In genomic region chr16:19132898-19133297, GRCh38 we compare ENCODE assay signal across 13 cellular contexts. TPM values are rescaled to one million over a fixed set of nuclear protein-coding genes. Genes with fewer than 3 reads are reported as not detected.
DNase-seq lines count a peak whose midpoint lies in the region; ATAC-seq, FAIRE-seq and TF ChIP-seq lines count a peak whose summit lies in the region.
"Had no signal": no experiment of that assay in that cellular context is flagged by ENCODE, and none has a peak within 500 bp of the region (broad histone marks: within the 10 kb centered on the region; RNA-seq: fewer than 3 reads in every experiment).

No MANE protein-coding gene starts in this region.

- no peaks in the 10 kb centered on the region for H3K79me2 ChIP-seq in K562 (ENCODE audit: control insufficient read depth, insufficient read depth, low read length)

- H3K9me1 ChIP-seq in K562 (ENCODE audit: control insufficient read depth, insufficient read depth, low read length), result no peaks in the 10 kb centered on the region

- TF ChIP-seq EP300 in K562 (IDR thresholded peaks at IDR 0.05; ENCODE audit: low read length), result no peak

- H3K36me3 Mint-ChIP-seq in stimulated activated effector memory CD8-positive, alpha-beta T cell treated with anti-CD3 and anti-CD28 coated beads, Interleukin-12 subunit alpha, Interleukin-12 subunit beta, amount 100 ng/mL, for 72 hours, result no peaks in the 10 kb centered on the region
- H3K36me3 Mint-ChIP-seq: activated naive CD4-positive, alpha-beta T cell treated with anti-CD3 and anti-CD28 coated beads, Interleukin-2, amount 50 U/mL, for 72 hours; CD8-positive, alpha-beta T cell had no signal

- intact Hi-C loops in K562 (cut with micrococcal nuclease), result no loop called here

- no peak overlapping the region for H3K4me3 Mint-ChIP-seq in stimulated activated effector memory CD8-positive, alpha-beta T cell treated with anti-CD3 and anti-CD28 coated beads, Interleukin-12 subunit alpha, Interleukin-12 subunit beta, amount 100 ng/mL, for 72 hours
- H3K4me3 Mint-ChIP-seq: activated CD4-positive, alpha-beta T cell treated with anti-CD3 and anti-CD28 coated beads for 36 hours; CD8-positive, alpha-beta T cell had no signal

- no peaks in the 10 kb centered on the region; a peak in 1 of 5 replicates for H3K27me3 ChIP-seq in K562 (ENCODE audit: control insufficient read depth in 2 of 2, insufficient read depth in 2 of 2, low read length in 2 of 2)
- H3K27me3 ChIP-seq: suprapubic skin had no signal

- no peak overlapping the region; the same call in 2 of the 3 replicates for H3K27ac ChIP-seq in K562 (ENCODE audit: extremely low read depth, low read depth, low read length)

- H3K4me1 ChIP-seq in K562 (replicated peaks in 1 of 2; ENCODE audit: control insufficient read depth in 2 of 2, insufficient read depth in 2 of 2, low read length in 2 of 2), result peaks cover 17 to 30% of the 10 kb centered on the region in 2 experiments

- no peak for ATAC-seq in K562
- ATAC-seq in stimulated activated effector memory CD8-positive, alpha-beta T cell treated with anti-CD3 and anti-CD28 coated beads, Interleukin-12 subunit alpha, Interleukin-12 subunit beta, amount 100 ng/mL, for 72 hours, result no peak
- ATAC-seq in GM21367 (IDR thresholded peaks at IDR 0.05; ENCODE audit: unreplicated experiment), result no peak
- ATAC-seq: activated CD4-positive, alpha-beta T cell treated with anti-CD3 and anti-CD28 coated beads for 36 hours; activated naive CD4-positive, alpha-beta T cell treated with anti-CD3 and anti-CD28 coated beads, Interleukin-2, amount 50 U/mL, for 72 hours; CD8-positive, alpha-beta T cell; mucosa of descending colon had no signal

- POLR2A ChIA-PET in K562 (lab: Yijun Ruan, JAX), result interaction anchor here (1.0 to 3.2 kb wide), 2 partner anchors 12 to 14 kb away, joined by 3 to 13 read pairs; no protein-coding TSS in a partner anchor

- H3K36me3 ChIP-seq in K562 (ENCODE audit: control insufficient read depth, insufficient read depth, low read length), result no peaks in the 10 kb centered on the region
- H3K36me3 ChIP-seq: suprapubic skin had no signal

- no peaks in the 10 kb centered on the region for H4K20me1 ChIP-seq in K562 (replicated peaks; ENCODE audit: control insufficient read depth, insufficient read depth, low read length)

- H2AFZ ChIP-seq in K562 (ENCODE audit: low read depth, low read length), result peak overlapping the region; percentile 65

- no peaks in the 10 kb centered on the region for H3K9me3 ChIP-seq in K562 (replicated peaks; ENCODE audit: control insufficient read depth, insufficient read depth, low read depth, low read length)
- H3K9me3 ChIP-seq: mucosa of descending colon, suprapubic skin had no signal

- no peak for TF ChIP-seq POLR2A in K562 (conservative IDR thresholded peaks at IDR 0.05)

- FAIRE-seq in K562 (lab: Jason Lieb, UNC), result no peak

- no peak for TF ChIP-seq RAD21 in K562 (CRISPR knock-in tag; conservative IDR thresholded peaks at IDR 0.05 in 1 of 2, IDR thresholded peaks at IDR 0.05 in 1 of 2)

- peaks cover 31% of the 10 kb centered on the region for H3K4me1 Mint-ChIP-seq in stimulated activated effector memory CD8-positive, alpha-beta T cell treated with anti-CD3 and anti-CD28 coated beads, Interleukin-12 subunit alpha, Interleukin-12 subunit beta, amount 100 ng/mL, for 72 hours

- WGBS in K562 (ENCODE audit: insufficient coverage, low coverage, missing lambda C conversion rate), result 71% methylated on average over 11 of the region's 11 CpGs

- no peak overlapping the region for H3K4me2 ChIP-seq in K562 (ENCODE audit: insufficient read depth, low read length)

- in situ Hi-C loops in K562 (cut with MboI), result no loop called here

- H3K9ac ChIP-seq in K562 (ENCODE audit: insufficient read depth in 1 of 2, low read depth in 2 of 2, low read length in 2 of 2), result no peak overlapping the region

- H3K27ac Mint-ChIP-seq in stimulated activated effector memory CD8-positive, alpha-beta T cell treated with anti-CD3 and anti-CD28 coated beads, Interleukin-12 subunit alpha, Interleukin-12 subunit beta, amount 100 ng/mL, for 72 hours, result peak overlapping the region; percentile 34
- H3K27ac Mint-ChIP-seq: activated CD4-positive, alpha-beta T cell treated with anti-CD3 and anti-CD28 coated beads for 36 hours; activated naive CD4-positive, alpha-beta T cell treated with anti-CD3 and anti-CD28 coated beads, Interleukin-2, amount 50 U/mL, for 72 hours; CD8-positive, alpha-beta T cell had no signal

- BruUV-seq in K562 (replicated peaks; lab: Mats Ljungman, UMichigan), result no TSS peak

- TF ChIP-seq CTCF in GM12865 (IDR thresholded peaks at IDR 0.05; ENCODE audit: insufficient read depth, low read depth, low read length, missing control alignments) (no peak), K562 (IDR thresholded peaks at IDR 0.05 in 2 of 3, conservative IDR thresholded peaks at IDR 0.05 in 1 of 3; ENCODE audit: insufficient read depth in 2 of 3, low read depth in 1 of 3, low read length in 3 of 3) (no peak), foreskin fibroblast (IDR thresholded peaks at IDR 0.05; ENCODE audit: low read depth, low read length) (no peak)

- DNase-seq in GM12865 (ENCODE audit: low read depth) (peak; percentile 79), M059J (ENCODE audit: low read depth) (peak; percentile 21), K562 (ENCODE audit: extremely low read depth in 1 of 4, low spot score in 3 of 4) (no peak), foreskin fibroblast (no peak)
- no peak for DNase-seq in stimulated activated effector memory CD8-positive, alpha-beta T cell treated with anti-CD3 and anti-CD28 coated beads, Interleukin-12 subunit alpha, Interleukin-12 subunit beta, amount 100 ng/mL, for 72 hours (ENCODE audit: low spot score in 2 of 2)
- DNase-seq in effector CD4-positive, alpha-beta T cell, result no peak
- DNase-seq: activated CD4-positive, alpha-beta T cell treated with anti-CD3 and anti-CD28 coated beads for 36 hours; CD8-positive, alpha-beta T cell; mucosa of descending colon had no signal

- H3K4me3 ChIP-seq in GM12865 (ENCODE audit: low read depth, low read length) (no peak overlapping the region), K562 (no peak overlapping the region), foreskin fibroblast (ENCODE audit: low read depth in 1 of 2, low read length in 2 of 2) (no peak overlapping the region)
- H3K4me3 ChIP-seq: mucosa of descending colon, suprapubic skin had no signal

- no peaks in the 10 kb centered on the region for H3K9me3 Mint-ChIP-seq in stimulated activated effector memory CD8-positive, alpha-beta T cell treated with anti-CD3 and anti-CD28 coated beads, Interleukin-12 subunit alpha, Interleukin-12 subunit beta, amount 100 ng/mL, for 72 hours
- H3K9me3 Mint-ChIP-seq: activated naive CD4-positive, alpha-beta T cell treated with anti-CD3 and anti-CD28 coated beads, Interleukin-2, amount 50 U/mL, for 72 hours; CD8-positive, alpha-beta T cell had no signal

- CTCF ChIA-PET in K562 (lab: Yijun Ruan, JAX; ENCODE audit: low intra/inter-chr PET ratio), result no interaction called here

RNA-seq across cellular contexts. Expression of gene ITPRIPL2, which starts 19.1 kb away (rescaled TPM):
- 7.3 and 13.8 TPM in 2 replicates for total RNA-seq in M059J (2014; rRNA removed; shearing (Covaris generic))
- total RNA-seq in K562 (2011; cell fraction: chromatin; rRNA removed; ENCODE audit: low replicate concordance), result 1.7 and 2.8 TPM in 2 replicates
- total RNA-seq in K562 (2011; cell fraction: nucleolus; rRNA removed), result 2.4 and 2.8 TPM in 2 replicates
- total RNA-seq in K562 (2011; cell fraction: nucleoplasm; rRNA removed), result 2.9 and 4.4 TPM in 2 replicates
- total RNA-seq in K562 (2014; rRNA removed) (0.64 and 1.4 TPM in 2 replicates), K562 (2014; rRNA removed; fragmentation: Illumina TruSeq; extraction: Trizol) (0.76 and 0.80 TPM in 2 replicates), K562 (2015; rRNA removed; fragmentation: Illumina TruSeq; extraction: Trizol) (0.58 and 0.75 TPM in 2 replicates), K562 (2021) (2.1 and 2.2 TPM in 2 replicates)
- polyA plus RNA-seq in K562 (2011; rRNA removed) (0.65 and 0.77 TPM in 2 replicates), K562 (2014; fragmentation: Illumina TruSeq; extraction: Trizol) (0.48 and 0.54 TPM in 2 replicates), K562 (2014; fragmentation: Nextera tagmentation; extraction: Ambion mirVana) (under 1 TPM; 0.04 to 0.11 TPM), K562 (2014; rRNA removed) (0.45 and 1.3 TPM in 2 replicates)
- 0.65 and 1.1 TPM in 2 replicates for polyA plus RNA-seq in K562 (2011; cell fraction: cytosol; rRNA removed)
- 0.66 and 1.5 TPM in 2 replicates for polyA plus RNA-seq in K562 (2011; cell fraction: nucleus; rRNA removed)
- 0.74 and 1.3 TPM in 2 replicates for polyA plus RNA-seq in K562 (2012)
- polyA minus RNA-seq in K562 (2011; rRNA and poly(A)+ RNA removed), result 1.0 and 1.2 TPM in 2 replicates
- polyA minus RNA-seq in K562 (2011; cell fraction: cytosol; rRNA and poly(A)+ RNA removed), result 1.2 and 1.8 TPM in 2 replicates
- polyA minus RNA-seq in K562 (2011; cell fraction: nucleus; rRNA and poly(A)+ RNA removed), result 1.2 and 1.8 TPM in 2 replicates

RNA-seq across cellular contexts. Expression of gene SYT17, which starts 35.1 kb away (rescaled TPM):
- 0.39 and 0.81 TPM in 2 replicates for total RNA-seq in M059J (2014; rRNA removed; shearing (Covaris generic))
- total RNA-seq in K562 (2011; cell fraction: chromatin; rRNA removed; ENCODE audit: low replicate concordance), result not detected in 2 replicates
- total RNA-seq in K562 (2011; cell fraction: nucleolus; rRNA removed), result not detected in 2 replicates
- total RNA-seq in K562 (2011; cell fraction: nucleoplasm; rRNA removed), result not detected in 2 replicates
- total RNA-seq in K562 (2014; rRNA removed) (not detected in 2 replicates), K562 (2014; rRNA removed; fragmentation: Illumina TruSeq; extraction: Trizol) (not detected in 2 replicates), K562 (2015; rRNA removed; fragmentation: Illumina TruSeq; extraction: Trizol) (not detected in 2 replicates), K562 (2021) (not detected in 2 replicates)
- polyA plus RNA-seq in K562 (2011; rRNA removed) (not detected in 2 replicates), K562 (2014; fragmentation: Illumina TruSeq; extraction: Trizol) (not detected in 2 replicates), K562 (2014; fragmentation: Nextera tagmentation; extraction: Ambion mirVana) (not detected), K562 (2014; rRNA removed) (not detected in 2 replicates)
- not detected in 2 replicates for polyA plus RNA-seq in K562 (2011; cell fraction: cytosol; rRNA removed)
- not detected in 2 replicates for polyA plus RNA-seq in K562 (2011; cell fraction: nucleus; rRNA removed)
- polyA plus RNA-seq in K562 (2012), result 0.11 TPM in 1 of 2 replicates, not detected in the other
- not detected in 2 replicates for polyA minus RNA-seq in K562 (2011; rRNA and poly(A)+ RNA removed)
- polyA minus RNA-seq in K562 (2011; cell fraction: cytosol; rRNA and poly(A)+ RNA removed), result not detected in 2 replicates
- polyA minus RNA-seq in K562 (2011; cell fraction: nucleus; rRNA and poly(A)+ RNA removed), result not detected in 2 replicates
- total RNA-seq: activated CD4-positive, alpha-beta T cell treated with anti-CD3 and anti-CD28 coated beads for 36 hours; activated naive CD4-positive, alpha-beta T cell treated with anti-CD3 and anti-CD28 coated beads, Interleukin-2, amount 50 U/mL, for 72 hours; CD8-positive, alpha-beta T cell; G401 had no signal

Comparison
In these comparisons a context has a peak if more than half of its experiments do, and no peak if none do; other contexts are left out.
1. DNase-seq: peak in GM12865 (single experiment) and M059J (single experiment); none in K562 (0 of 4), stimulated activated effector memory CD8-positive, alpha-beta T cell treated with anti-CD3 and anti-CD28 coated beads, Interleukin-12 subunit alpha, Interleukin-12 subunit beta, amount 100 ng/mL, for 72 hours (0 of 2), effector CD4-positive, alpha-beta T cell (single experiment) and foreskin fibroblast (0 of 2).